Comparison of ENCODE assay signal across 24 cellular contexts in genomic region chr6:33738153-33738552, GRCh38. TPM values are rescaled to one million over a fixed set of nuclear protein-coding genes. Genes with fewer than 3 reads are reported as not detected.
"Had no signal": no experiment of that assay in that cellular context is flagged by ENCODE, and none has a peak within 500 bp of the region (broad histone marks: within the 10 kb centered on the region; RNA-seq: fewer than 3 reads in every experiment).

No MANE protein-coding gene starts in this region.

- H3K27me3 ChIP-seq: foreskin keratinocyte, ovary, sigmoid colon, upper lobe of right lung, vagina had no signal

- H3K36me3 ChIP-seq: ovary, tibial artery, upper lobe of right lung, vagina had no signal

- H3K4me2 ChIP-seq: smooth muscle cell had no signal

- H3K27ac ChIP-seq: foreskin keratinocyte, ovary, sigmoid colon, upper lobe of right lung, vagina had no signal

- H3K27ac Mint-ChIP-seq: endodermal cell; natural killer cell; stimulated activated naive CD8-positive, alpha-beta T cell treated with anti-CD3 and anti-CD28 coated beads, Interleukin-15, Interleukin-2, amounts not matched to agents 100 ng/mL and 50 ng/mL, for 24 hours had no signal

- H3K9me3 Mint-ChIP-seq: endodermal cell; natural killer cell; neural crest cell; stimulated activated naive CD8-positive, alpha-beta T cell treated with anti-CD3 and anti-CD28 coated beads, Interleukin-15, Interleukin-2, amounts not matched to agents 100 ng/mL and 50 ng/mL, for 24 hours had no signal

- ATAC-seq: foreskin keratinocyte, natural killer cell, upper lobe of right lung had no signal

- H3K4me1 ChIP-seq: foreskin keratinocyte had no signal

- H3K4me1 Mint-ChIP-seq: natural killer cell had no signal

- DNase-seq: central memory CD4-positive, alpha-beta T cell; effector CD4-positive, alpha-beta T cell; endodermal cell; erythroblast; foreskin keratinocyte; head of caudate nucleus; hypothalamus; islet precursor cell; mammary epithelial cell; natural killer cell; nucleus accumbens; ovary; sigmoid colon; stimulated activated CD4-positive, alpha-beta T cell treated with anti-CD3 and anti-CD28 coated beads, Interleukin-2, amount 100 ng/mL, for 48 hours; tibial artery; upper lobe of right lung had no signal

- H3K36me3 Mint-ChIP-seq: natural killer cell had no signal

- H3K4me3 ChIP-seq: coronary artery, ovary, sigmoid colon, smooth muscle cell, tibial artery, upper lobe of right lung, vagina had no signal

- H3K4me3 Mint-ChIP-seq: endodermal cell; natural killer cell; neural crest cell; stimulated activated naive CD8-positive, alpha-beta T cell treated with anti-CD3 and anti-CD28 coated beads, Interleukin-15, Interleukin-2, amounts not matched to agents 100 ng/mL and 50 ng/mL, for 24 hours had no signal

- H3K9me3 ChIP-seq: ovary, sigmoid colon, tibial artery, upper lobe of right lung, vagina had no signal

RNA-seq across cellular contexts. Expression of gene IP6K3, which starts 8.6 kb away (rescaled TPM):
- total RNA-seq: dermis microvascular lymphatic vessel endothelial cell, endodermal cell, endothelial cell of umbilical vein, foreskin keratinocyte, natural killer cell, temporal lobe had no signal
- polyA plus RNA-seq: endothelial cell of umbilical vein, foreskin keratinocyte, mammary epithelial cell had no signal
